Comparison of ENCODE assay signal across 35 cellular contexts in genomic region chr19:41505105-41505504, GRCh38.
DNase-seq lines count a peak whose midpoint lies in the region; ATAC-seq, FAIRE-seq and TF ChIP-seq lines count a peak whose summit lies in the region.
"Had no signal": no experiment of that assay in that cellular context is flagged by ENCODE, and none has a peak within 500 bp of the region (broad histone marks: within the 10 kb centered on the region; RNA-seq: fewer than 3 reads in every experiment).

No MANE protein-coding gene starts in this region.

- no peaks in the 10 kb centered on the region for H3K4me1 Mint-ChIP-seq in endodermal cell

- in situ Hi-C loops in K562 (cut with MboI): no loop called here

- no peak for TF ChIP-seq POLR2A in K562 (conservative IDR thresholded peaks at IDR 0.05)

- no peak for FAIRE-seq in K562 (lab: Jason Lieb, UNC)
- FAIRE-seq: A204.1, D721Med had no signal

- intact Hi-C loops in K562 (cut with micrococcal nuclease): no loop called here

- H3K9me3 ChIP-seq in HEK293 (ENCODE audit: control insufficient read depth, insufficient read depth, low read depth, low read length) (no peaks in the 10 kb centered on the region; the same call in 1 of the 2 replicates), K562 (replicated peaks; ENCODE audit: control insufficient read depth, insufficient read depth, low read depth, low read length) (no peaks in the 10 kb centered on the region), endodermal cell (ENCODE audit: control insufficient read depth, low read length) (no peaks in the 10 kb centered on the region)
- H3K9me3 ChIP-seq: Caco-2 had no signal

- CTCF ChIA-PET in HEK293 (lab: Yijun Ruan, JAX) (no interaction called here), K562 (lab: Yijun Ruan, JAX; ENCODE audit: low intra/inter-chr PET ratio) (no interaction called here)

- H3K27ac ChIP-seq in HEK293 (ENCODE audit: extremely low read depth, low read depth, low read length): no peak overlapping the region
- no peak overlapping the region for H3K27ac ChIP-seq in K562 (ENCODE audit: extremely low read depth, low read depth, low read length)
- no peak overlapping the region for H3K27ac ChIP-seq in endodermal cell (ENCODE audit: low read depth, low read length)
- H3K27ac ChIP-seq: 22Rv1; A549; BLaER1; BLaER1 treated with 17β-estradiol and CSF1 and Interleukin-3, amounts not matched to agents 10 nM and 100 nM; C4-2B had no signal

- H3K9me1 ChIP-seq in K562 (ENCODE audit: control insufficient read depth, insufficient read depth, low read length): no peaks in the 10 kb centered on the region

- H3K79me2 ChIP-seq in K562 (ENCODE audit: control insufficient read depth, insufficient read depth, low read length): no peaks in the 10 kb centered on the region

- no peak overlapping the region for H3K27ac Mint-ChIP-seq in endodermal cell
- H3K27ac Mint-ChIP-seq: B cell; CD14-positive monocyte; CD4-positive, alpha-beta memory T cell; CD4-positive, alpha-beta T cell; CD8-positive, alpha-beta memory T cell; CD8-positive, alpha-beta T cell had no signal

- H3K36me3 ChIP-seq in HEK293 (ENCODE audit: control insufficient read depth in 2 of 2, insufficient read depth in 1 of 2, low read length in 2 of 2) (no peaks in the 10 kb centered on the region), K562 (ENCODE audit: control insufficient read depth, insufficient read depth, low read length) (no peaks in the 10 kb centered on the region), endodermal cell (ENCODE audit: control insufficient read depth, insufficient read depth, low read length) (no peaks in the 10 kb centered on the region)
- H3K36me3 ChIP-seq: BE2C; BLaER1; BLaER1 treated with 17β-estradiol and CSF1 and Interleukin-3, amounts not matched to agents 10 nM and 100 nM had no signal

- BruUV-seq in K562 (replicated peaks; lab: Mats Ljungman, UMichigan): no TSS peak

- H3K4me2 ChIP-seq in K562 (ENCODE audit: insufficient read depth, low read length): no peak overlapping the region
- H3K4me2 ChIP-seq: A549; BLaER1; BLaER1 treated with 17β-estradiol and CSF1 and Interleukin-3, amounts not matched to agents 10 nM and 100 nM had no signal

- H3K4me3 ChIP-seq in HEK293 (ENCODE audit: low read depth, low read length): no peak overlapping the region
- no peak overlapping the region for H3K4me3 ChIP-seq in K562
- H3K4me3 ChIP-seq in endodermal cell (ENCODE audit: low read length): no peak overlapping the region
- H3K4me3 ChIP-seq: A549; BLaER1; BLaER1 treated with 17β-estradiol and CSF1 and Interleukin-3, amounts not matched to agents 10 nM and 100 nM had no signal

- H3K27me3 ChIP-seq in K562 (ENCODE audit: control insufficient read depth in 2 of 2, insufficient read depth in 2 of 2, low read length in 2 of 2) (peaks cover 17 to 26% of the 10 kb centered on the region in 2 experiments; a peak in 4 of 5 replicates), endodermal cell (ENCODE audit: control insufficient read depth, insufficient read depth, low read length, poor library complexity, severe bottlenecking) (peaks cover 52% of the 10 kb centered on the region)
- H3K27me3 ChIP-seq: BLaER1; BLaER1 treated with 17β-estradiol and CSF1 and Interleukin-3, amounts not matched to agents 10 nM and 100 nM had no signal

- H3K27me3 Mint-ChIP-seq in endodermal cell (ENCODE audit: insufficient read depth): peaks cover 40% of the 10 kb centered on the region

- H3K9me3 Mint-ChIP-seq in endodermal cell: peaks cover 18% of the 10 kb centered on the region
- H3K9me3 Mint-ChIP-seq: CD4-positive, alpha-beta memory T cell; CD4-positive, alpha-beta T cell; CD4-positive, CD25-positive, alpha-beta regulatory T cell; CD8-positive, alpha-beta memory T cell; CD8-positive, alpha-beta T cell had no signal

- no peak for DNase-seq in K562 (ENCODE audit: extremely low read depth in 1 of 4, low spot score in 3 of 4)
- DNase-seq in endodermal cell: peak; percentile 13
- DNase-seq in HUDEP-2 (lab: John Stamatoyannopoulos, UW; ENCODE audit: unreplicated experiment in 76 of 76): no peak
- DNase-seq in SIG-M5 treated with dmso at 0.1 percent for 504 hours (lab: John Stamatoyannopoulos, UW; ENCODE audit: unreplicated experiment): no peak
- no peak for DNase-seq in T-helper 9 cell
- DNase-seq: 8988T; ACHN; AML-193; BE2C; C1 segment of cervical spinal cord; Caco-2; Calu3; CD4-positive, alpha-beta memory T cell; CD4-positive, alpha-beta T cell; CD4-positive, CD25-positive, alpha-beta regulatory T cell; CD8-positive, alpha-beta memory T cell; CD8-positive, alpha-beta T cell; COR-L47; DMS 273 treated with DMSO at 0.1 percent for 48 hours; DMS153; DMS53; DMS79; DMS79 treated with DMSO at 0.1 percent for 48 hours; DND-41; EL had no signal

- TF ChIP-seq EP300 in K562 (IDR thresholded peaks at IDR 0.05; ENCODE audit: low read length): no peak

- H3K4me1 ChIP-seq in HEK293 (ENCODE audit: control insufficient read depth, insufficient read depth, low read length) (peaks cover 14% of the 10 kb centered on the region), K562 (replicated peaks in 1 of 2; ENCODE audit: control insufficient read depth in 2 of 2, insufficient read depth in 2 of 2, low read length in 2 of 2) (peaks cover 0 to 10% of the 10 kb centered on the region in 2 experiments; a peak in 3 of 5 replicates), endodermal cell (ENCODE audit: control insufficient read depth, insufficient read depth, low read length) (no peaks in the 10 kb centered on the region)
- H3K4me1 ChIP-seq: BLaER1, Caco-2 had no signal

- POLR2A ChIA-PET in HEK293 (lab: Yijun Ruan, JAX) (no interaction called here), K562 (lab: Yijun Ruan, JAX) (no interaction called here)

- WGBS in K562 (ENCODE audit: insufficient coverage, low coverage, missing lambda C conversion rate): 6% methylated on average over 12 of the region's 13 CpGs
- 77 to 88% methylated on average over 5 to 13 of the region's 13 CpGs for WGBS in endodermal cell (ENCODE audit: insufficient coverage in 1 of 2, insufficient read length in 1 of 2), 2 experiments

- H4K20me1 ChIP-seq in K562 (replicated peaks; ENCODE audit: control insufficient read depth, insufficient read depth, low read length): no peaks in the 10 kb centered on the region
- H4K20me1 ChIP-seq: BLaER1; BLaER1 treated with 17β-estradiol and CSF1 and Interleukin-3, amounts not matched to agents 10 nM and 100 nM had no signal

- TF ChIP-seq RAD21 in K562 (CRISPR knock-in tag; conservative IDR thresholded peaks at IDR 0.05 in 1 of 2, IDR thresholded peaks at IDR 0.05 in 1 of 2): no peak

- H3K36me3 Mint-ChIP-seq in endodermal cell (ENCODE audit: low read depth): no peaks in the 10 kb centered on the region
- H3K36me3 Mint-ChIP-seq: CD14-positive monocyte; CD4-positive, alpha-beta memory T cell; CD4-positive, CD25-positive, alpha-beta regulatory T cell; CD8-positive, alpha-beta memory T cell; CD8-positive, alpha-beta T cell had no signal

- TF ChIP-seq CTCF in HEK293 (tag by site-specific recombination; IDR thresholded peaks at IDR 0.05): no peak
- no peak for TF ChIP-seq CTCF in K562 (IDR thresholded peaks at IDR 0.05 in 2 of 3, conservative IDR thresholded peaks at IDR 0.05 in 1 of 3; ENCODE audit: insufficient read depth in 2 of 3, low read depth in 1 of 3, low read length in 3 of 3)
- TF ChIP-seq CTCF in endodermal cell (conservative IDR thresholded peaks at IDR 0.05): no peak

- H3K9ac ChIP-seq in K562 (ENCODE audit: insufficient read depth in 1 of 2, low read depth in 2 of 2, low read length in 2 of 2) (no peak overlapping the region), endodermal cell (ENCODE audit: extremely low read depth, low read length, poor library complexity, severe bottlenecking) (no peak overlapping the region)
- H3K9ac ChIP-seq: BLaER1; BLaER1 treated with 17β-estradiol and CSF1 and Interleukin-3, amounts not matched to agents 10 nM and 100 nM had no signal

- H3K4me3 Mint-ChIP-seq in endodermal cell: no peak overlapping the region
- H3K4me3 Mint-ChIP-seq: B cell; CD14-positive monocyte; CD4-positive, alpha-beta memory T cell; CD4-positive, alpha-beta T cell; CD4-positive, CD25-positive, alpha-beta regulatory T cell; CD8-positive, alpha-beta memory T cell; CD8-positive, alpha-beta T cell had no signal

- ATAC-seq in K562: no peak
- ATAC-seq: A549; CD8-positive, alpha-beta T cell had no signal

- no peak overlapping the region for H2AFZ ChIP-seq in K562 (ENCODE audit: low read depth, low read length)

TF ChIP-seq in HEK293, 187 proteins besides CTCF, POLR2A, EP300 and RAD21 (continues in another document):
- no peak for TF ChIP-seq ZNF239 (tag by site-specific recombination; IDR thresholded peaks at IDR 0.05)

TF ChIP-seq in K562, 482 proteins besides CTCF, POLR2A, EP300 and RAD21 (continues in another document):
- no peak for TF ChIP-seq IRF1 (CRISPR knock-in tag; IDR thresholded peaks at IDR 0.05; ENCODE audit: borderline replicate concordance)

Comparison
In these comparisons a context has a peak if more than half of its experiments do, and no peak if none do; other contexts are left out.
1. Of the 44 proteins assayed by ChIP-seq in both K562 and HEK293: peak only in K562: none; only in HEK293: none; in both: PRDM10; in neither: 43.